ENCODE assay signal across 8 cellular contexts in genomic region chr19:1853295-1854031, GRCh38. TPM values are rescaled to one million over a fixed set of nuclear protein-coding genes. Genes with fewer than 3 reads are reported as not detected.
DNase-seq lines count a peak whose midpoint lies in the region; ATAC-seq and TF ChIP-seq lines count a peak whose summit lies in the region.

No MANE protein-coding gene starts in this region.

- no peaks in the 10 kb centered on the region for H3K9me3 Mint-ChIP-seq in activated naive CD4-positive, alpha-beta T cell treated with anti-CD3 and anti-CD28 coated beads, Interleukin-2, amount 10 ng/mL, durations not matched to agents 7 days and 5 days
- peaks cover 19% of the 10 kb centered on the region for H3K9me3 Mint-ChIP-seq in glutamatergic neuron (ENCODE audit: unreplicated experiment)

- no peaks in the 10 kb centered on the region for H3K27me3 Mint-ChIP-seq in activated naive CD4-positive, alpha-beta T cell treated with anti-CD3 and anti-CD28 coated beads, Interleukin-2, amount 10 ng/mL, durations not matched to agents 7 days and 5 days
- H3K27me3 Mint-ChIP-seq in glutamatergic neuron (ENCODE audit: unreplicated experiment) = peaks cover 16% of the 10 kb centered on the region

- H3K36me3 Mint-ChIP-seq in activated naive CD4-positive, alpha-beta T cell treated with anti-CD3 and anti-CD28 coated beads, Interleukin-2, amount 10 ng/mL, durations not matched to agents 7 days and 5 days = peaks cover 3% of the 10 kb centered on the region
- no peaks in the 10 kb centered on the region for H3K36me3 Mint-ChIP-seq in glutamatergic neuron (ENCODE audit: unreplicated experiment)

- peak; percentile 89 for TF ChIP-seq CTCF in glutamatergic neuron (IDR thresholded peaks at IDR 0.05; ENCODE audit: partially characterized antibody, unreplicated experiment)

- H3K4me1 Mint-ChIP-seq in activated naive CD4-positive, alpha-beta T cell treated with anti-CD3 and anti-CD28 coated beads, Interleukin-2, amount 10 ng/mL, durations not matched to agents 7 days and 5 days = peaks cover 69% of the 10 kb centered on the region
- H3K4me1 Mint-ChIP-seq in glutamatergic neuron (ENCODE audit: low read depth, unreplicated experiment) = peaks cover 11% of the 10 kb centered on the region

- CTCF ChIA-PET in activated naive CD4-positive, alpha-beta T cell treated with anti-CD3 and anti-CD28 coated beads, Interleukin-2, amount 10 ng/mL, durations not matched to agents 7 days and 5 days (lab: Charles Lee) = interaction anchor here (0.6 to 1.0 kb wide), 2 partner anchors 29 to 235 kb away, joined by 3 to 4 read pairs; no protein-coding TSS in a partner anchor

- DNase-seq in DMS53 (lab: John Stamatoyannopoulos, UW) = peak; percentile 85
- DNase-seq in KG1 (lab: John Stamatoyannopoulos, UW) = peak; percentile 56
- peak; percentile 81 for DNase-seq in SKM-1 (lab: John Stamatoyannopoulos, UW; ENCODE audit: unreplicated experiment)
- peak; percentile 90 for DNase-seq in activated naive CD4-positive, alpha-beta T cell treated with anti-CD3 and anti-CD28 coated beads, Interleukin-2, amount 10 ng/mL, durations not matched to agents 7 days and 5 days
- DNase-seq in glutamatergic neuron = peak; percentile 90
- DNase-seq in renal cortical epithelial cell (ENCODE audit: low read depth) = peak; percentile 54
- DNase-seq in mesenteric fat pad (ENCODE audit: low spot score) = no peak

- H3K27ac Mint-ChIP-seq in activated naive CD4-positive, alpha-beta T cell treated with anti-CD3 and anti-CD28 coated beads, Interleukin-2, amount 10 ng/mL, durations not matched to agents 7 days and 5 days = peak overlapping the region; percentile 92
- peak overlapping the region; percentile 93 for H3K27ac Mint-ChIP-seq in glutamatergic neuron (ENCODE audit: unreplicated experiment)

- no peak for ATAC-seq in GM18861 (IDR thresholded peaks at IDR 0.05; ENCODE audit: unreplicated experiment)

- peak overlapping the region; percentile 60 for H3K4me3 Mint-ChIP-seq in activated naive CD4-positive, alpha-beta T cell treated with anti-CD3 and anti-CD28 coated beads, Interleukin-2, amount 10 ng/mL, durations not matched to agents 7 days and 5 days
- H3K4me3 Mint-ChIP-seq in glutamatergic neuron (ENCODE audit: unreplicated experiment) = peak overlapping the region; percentile 84

RNA-seq across cellular contexts. Expression of gene REXO1, which starts 5.2 kb away (rescaled TPM):
- total RNA-seq in glutamatergic neuron (ENCODE audit: unreplicated experiment) (65.7 TPM), renal cortical epithelial cell (3.6 and 14.0 TPM in 2 replicates), mesenteric fat pad (34.0 TPM)

RNA-seq across cellular contexts. Expression of gene KLF16, which starts 9.9 kb away (rescaled TPM):
- total RNA-seq in glutamatergic neuron (ENCODE audit: unreplicated experiment) = 30.6 TPM
- 7.2 and 8.3 TPM in 2 replicates for total RNA-seq in renal cortical epithelial cell
- total RNA-seq in mesenteric fat pad = 19.0 TPM

RNA-seq across cellular contexts. Expression of gene ABHD17A, which starts 31.8 kb away (rescaled TPM):
- total RNA-seq in glutamatergic neuron (ENCODE audit: unreplicated experiment) = 75.1 TPM
- 34.2 and 46.7 TPM in 2 replicates for total RNA-seq in renal cortical epithelial cell
- total RNA-seq in mesenteric fat pad = 67.2 TPM

RNA-seq across cellular contexts. Expression of gene ATP8B3, which starts 41.4 kb away (rescaled TPM):
- total RNA-seq in glutamatergic neuron (ENCODE audit: unreplicated experiment) = 2.5 TPM
- 2.4 and 4.2 TPM in 2 replicates for total RNA-seq in renal cortical epithelial cell
- total RNA-seq in mesenteric fat pad = 0.80 TPM

RNA-seq across cellular contexts. Expression of gene ADAT3, which starts 51.7 kb away (rescaled TPM):
- 10.9 TPM for total RNA-seq in glutamatergic neuron (ENCODE audit: unreplicated experiment)
- 2.6 and 6.5 TPM in 2 replicates for total RNA-seq in renal cortical epithelial cell
- total RNA-seq in mesenteric fat pad = 6.1 TPM
